Comparison of ENCODE assay signal across 9 cellular contexts in genomic region chr1:153260980-153261792, GRCh38. TPM values are rescaled to one million over a fixed set of nuclear protein-coding genes. Genes with fewer than 3 reads are reported as not detected.
A peak's percentile ranks its signal among the peaks of the same experiment; 100 is the strongest.
DNase-seq lines count a peak whose midpoint lies in the region; ATAC-seq and TF ChIP-seq lines count a peak whose summit lies in the region.
"Had no signal": no experiment of that assay in that cellular context is flagged by ENCODE, and none has a peak within 500 bp of the region (broad histone marks: within the 10 kb centered on the region; RNA-seq: fewer than 3 reads in every experiment).

No MANE protein-coding gene starts in this region.

- no peaks in the 10 kb centered on the region for H3K9me3 Mint-ChIP-seq in activated CD8-positive, alpha-beta T cell treated with anti-CD3 and anti-CD28 coated beads, Interleukin-2, amount 10 ng/mL, durations not matched to agents 7 days and 5 days (ENCODE audit: insufficient read depth)

- H3K36me3 ChIP-seq in trophoblast cell (ENCODE audit: control insufficient read depth in 1 of 2, insufficient read depth in 2 of 2, low read length in 2 of 2) = no peaks in the 10 kb centered on the region

- peaks cover 64% of the 10 kb centered on the region for H3K27me3 Mint-ChIP-seq in activated CD8-positive, alpha-beta T cell treated with anti-CD3 and anti-CD28 coated beads, Interleukin-2, amount 10 ng/mL, durations not matched to agents 7 days and 5 days (ENCODE audit: low read depth)

- no peak overlapping the region for H3K4me3 Mint-ChIP-seq in activated CD8-positive, alpha-beta T cell treated with anti-CD3 and anti-CD28 coated beads, Interleukin-2, amount 10 ng/mL, durations not matched to agents 7 days and 5 days

- peaks cover 0 to 5% of the 10 kb centered on the region in 2 experiments for H3K4me1 ChIP-seq in trophoblast cell (ENCODE audit: control insufficient read depth in 1 of 2, insufficient read depth in 2 of 2, low read length in 2 of 2)

- H3K14ac ChIP-seq in trophoblast cell (ENCODE audit: low read length) = no peak overlapping the region

- H3K23ac ChIP-seq in trophoblast cell (ENCODE audit: low read length) = no peak overlapping the region

- H2BK12ac ChIP-seq in trophoblast cell (ENCODE audit: low read length) = no peak overlapping the region

- peak overlapping the region; percentile 57 for H3K4me2 ChIP-seq in trophoblast cell (ENCODE audit: low read length)

- CTCF ChIA-PET in activated CD8-positive, alpha-beta T cell treated with anti-CD3 and anti-CD28 coated beads, Interleukin-2, amount 10 ng/mL, durations not matched to agents 7 days and 5 days (lab: Charles Lee) = interaction anchor here (0.6 kb wide), 1 partner anchor 28 kb away, joined by 3 read pairs; no protein-coding TSS in a partner anchor

- no peak overlapping the region for H3K18ac ChIP-seq in trophoblast cell (ENCODE audit: low read length)

- ATAC-seq in activated CD8-positive, alpha-beta T cell treated with anti-CD3 and anti-CD28 coated beads, Interleukin-2, amount 10 ng/mL, durations not matched to agents 7 days and 5 days = peak; percentile 30
- ATAC-seq in GM19467 (IDR thresholded peaks at IDR 0.05; ENCODE audit: unreplicated experiment) = no peak

- peaks cover 14% of the 10 kb centered on the region for H3K4me1 Mint-ChIP-seq in activated CD8-positive, alpha-beta T cell treated with anti-CD3 and anti-CD28 coated beads, Interleukin-2, amount 10 ng/mL, durations not matched to agents 7 days and 5 days (ENCODE audit: low read depth)

- no peak overlapping the region for H3K9ac ChIP-seq in trophoblast cell (ENCODE audit: low read length)

- H2AFZ ChIP-seq in trophoblast cell (ENCODE audit: insufficient read depth, low read length, poor library complexity) = peak overlapping the region; percentile 85

- no peak overlapping the region for H2AK5ac ChIP-seq in trophoblast cell (ENCODE audit: low read length)

- no peak overlapping the region for H2BK5ac ChIP-seq in trophoblast cell (ENCODE audit: low read depth, low read length, poor library complexity)

- no peak overlapping the region for H4K91ac ChIP-seq in trophoblast cell (ENCODE audit: low read depth, low read length)

- H3K36me3 Mint-ChIP-seq in activated CD8-positive, alpha-beta T cell treated with anti-CD3 and anti-CD28 coated beads, Interleukin-2, amount 10 ng/mL, durations not matched to agents 7 days and 5 days (ENCODE audit: low read depth) = no peaks in the 10 kb centered on the region

- H3K4me3 ChIP-seq in fibroblast of the aortic adventitia (ENCODE audit: low read depth, low read length) (peak overlapping the region; percentile 37), trophoblast cell (ENCODE audit: low read depth, low read length) (peak overlapping the region; percentile 67)

- peaks cover 2% of the 10 kb centered on the region for H3K79me1 ChIP-seq in trophoblast cell (ENCODE audit: low read length)

- DNase-seq in NCI-H82 (lab: John Stamatoyannopoulos, UW) (peak; percentile 65), NCI-H82 treated with DMSO at 0.1 percent for 48 hours (lab: John Stamatoyannopoulos, UW; ENCODE audit: unreplicated experiment) (no peak), fibroblast of the aortic adventitia (ENCODE audit: low read depth) (no peak), trophoblast cell (peak in 1 of 2 donors; percentile 17), HuH-7 (ENCODE audit: low spot score) (no peak), NCI-H1436 (lab: John Stamatoyannopoulos, UW) (no peak)
- no peak for DNase-seq in activated CD8-positive, alpha-beta T cell treated with anti-CD3 and anti-CD28 coated beads, Interleukin-2, amount 10 ng/mL, durations not matched to agents 7 days and 5 days

- peaks cover 35% of the 10 kb centered on the region for H3K27me3 ChIP-seq in trophoblast cell (ENCODE audit: insufficient read depth, low read length)

- POLR2A ChIA-PET in activated CD8-positive, alpha-beta T cell treated with anti-CD3 and anti-CD28 coated beads, Interleukin-2, amount 10 ng/mL, durations not matched to agents 7 days and 5 days (lab: Charles Lee) = no interaction called here

- H4K12ac ChIP-seq in trophoblast cell (ENCODE audit: low read depth, low read length) = no peak overlapping the region

- no peaks in the 10 kb centered on the region for H3K79me2 ChIP-seq in trophoblast cell (ENCODE audit: control insufficient read depth, insufficient read depth, low read length, poor library complexity)

- TF ChIP-seq CTCF in fibroblast of the aortic adventitia (IDR thresholded peaks at IDR 0.05; ENCODE audit: insufficient read depth, low read length) = no peak

- no peak overlapping the region for H4K8ac ChIP-seq in trophoblast cell (ENCODE audit: low read depth, low read length)

- no CpG with 5 or more reads among the region's 105 CpGs for WGBS in trophoblast cell (ENCODE audit: extremely low coverage, insufficient coverage, insufficient read length)

- no peak overlapping the region for H3K27ac ChIP-seq in trophoblast cell (ENCODE audit: low read depth, low read length)

- no peak overlapping the region for H3K4ac ChIP-seq in trophoblast cell (ENCODE audit: low read depth, low read length)

- H3K9me3 ChIP-seq in trophoblast cell (ENCODE audit: insufficient read depth, low read depth, low read length) = no peaks in the 10 kb centered on the region

- no peak overlapping the region for H3K27ac Mint-ChIP-seq in activated CD8-positive, alpha-beta T cell treated with anti-CD3 and anti-CD28 coated beads, Interleukin-2, amount 10 ng/mL, durations not matched to agents 7 days and 5 days

- H2BK120ac ChIP-seq in trophoblast cell (ENCODE audit: insufficient read depth, low read length, poor library complexity) = no peak overlapping the region

RNA-seq across cellular contexts. Expression of gene LORICRIN, which starts 1.7 kb away (rescaled TPM):
- not detected for total RNA-seq in activated CD8-positive, alpha-beta T cell treated with anti-CD3 and anti-CD28 coated beads, Interleukin-2, amount 10 ng/mL, durations not matched to agents 7 days and 5 days
- not detected in 2 replicates for total RNA-seq in fibroblast of the aortic adventitia (ENCODE audit: low replicate concordance)
- polyA plus RNA-seq in trophoblast cell (2013) = 0.03 TPM in 1 of 2 replicates, not detected in the other

RNA-seq across cellular contexts. Expression of gene PRR9, which starts 43.8 kb away (rescaled TPM):
- not detected for total RNA-seq in activated CD8-positive, alpha-beta T cell treated with anti-CD3 and anti-CD28 coated beads, Interleukin-2, amount 10 ng/mL, durations not matched to agents 7 days and 5 days
- not detected in 2 replicates for total RNA-seq in fibroblast of the aortic adventitia (ENCODE audit: low replicate concordance)
- 738 and 794 TPM in 2 replicates for polyA plus RNA-seq in trophoblast cell (2013)

RNA-seq across cellular contexts. Expression of gene PGLYRP3, which starts 51.6 kb away (rescaled TPM):
- total RNA-seq in activated CD8-positive, alpha-beta T cell treated with anti-CD3 and anti-CD28 coated beads, Interleukin-2, amount 10 ng/mL, durations not matched to agents 7 days and 5 days = not detected
- total RNA-seq in fibroblast of the aortic adventitia (ENCODE audit: low replicate concordance) = not detected in 2 replicates
- 0.12 and 0.25 TPM in 2 replicates for polyA plus RNA-seq in trophoblast cell (2013)
- total RNA-seq: temporal lobe had no signal

RNA-seq across cellular contexts. Expression of gene LELP1, which starts 58.0 kb away (rescaled TPM):
- total RNA-seq in activated CD8-positive, alpha-beta T cell treated with anti-CD3 and anti-CD28 coated beads, Interleukin-2, amount 10 ng/mL, durations not matched to agents 7 days and 5 days = not detected
- not detected in 2 replicates for total RNA-seq in fibroblast of the aortic adventitia (ENCODE audit: low replicate concordance)
- polyA plus RNA-seq in trophoblast cell (2013) = not detected in 2 replicates
- total RNA-seq: temporal lobe had no signal
